Comparison of ENCODE assay signal across 9 cellular contexts in genomic region chr9:130186051-130186450, GRCh38. TPM values are rescaled to one million over a fixed set of nuclear protein-coding genes. Genes with fewer than 3 reads are reported as not detected.
DNase-seq lines count a peak whose midpoint lies in the region; ATAC-seq and TF ChIP-seq lines count a peak whose summit lies in the region.
"Had no signal": no experiment of that assay in that cellular context is flagged by ENCODE, and none has a peak within 500 bp of the region (broad histone marks: within the 10 kb centered on the region; RNA-seq: fewer than 3 reads in every experiment).

No MANE protein-coding gene starts in this region.

- DNase-seq in AG04450 (ENCODE audit: low read depth, low spot score): no peak
- no peak for DNase-seq in RWPE1 (ENCODE audit: low spot score)
- DNase-seq in osteoblast (ENCODE audit: insufficient read length, low spot score, missing footprints): no peak
- DNase-seq in H4 (ENCODE audit: low spot score): no peak
- DNase-seq in iPS-NIHi11 (ENCODE audit: low spot score): no peak

- 48 to 56% methylated on average over 6 of the region's 6 CpGs for WGBS in esophagus, 2 donors

- H3K4me3 ChIP-seq in AG04450 (ENCODE audit: low read depth, low read length): peak overlapping the region; percentile 18; the same call in 1 of the 2 replicates
- H3K4me3 ChIP-seq in esophagus (ENCODE audit: low read depth in 1 of 2, low read length in 2 of 2): no peak overlapping the region
- H3K4me3 ChIP-seq in osteoblast (ENCODE audit: insufficient read depth, low read length): peak overlapping the region; percentile 37
- H3K4me3 ChIP-seq: SK-N-MC had no signal

- peaks cover 12 to 25% of the 10 kb centered on the region in 2 donors for H3K4me1 ChIP-seq in esophagus (ENCODE audit: control insufficient read depth in 2 of 2, insufficient read depth in 2 of 2, low read length in 1 of 2)
- peaks cover 55% of the 10 kb centered on the region for H3K4me1 ChIP-seq in osteoblast (ENCODE audit: insufficient read depth, low read length)

- POLR2A ChIA-PET in AG04450 (lab: Yijun Ruan, JAX): interaction anchor here (0.6 to 1.0 kb wide), 3 partner anchors 13 to 29 kb away, joined by 3 read pairs; no protein-coding TSS in a partner anchor
- POLR2A ChIA-PET in RWPE1 (lab: Yijun Ruan, JAX; ENCODE audit: low non-redundant PET): no interaction called here

- H3K27me3 ChIP-seq in AG04450 (ENCODE audit: control insufficient read depth, insufficient read depth, low read length) (no peaks in the 10 kb centered on the region), esophagus (ENCODE audit: control insufficient read depth in 1 of 2, insufficient read depth in 2 of 2, low read length in 2 of 2) (no peaks in the 10 kb centered on the region), osteoblast (ENCODE audit: insufficient read depth, low read length) (no peaks in the 10 kb centered on the region)

- peaks cover 95% of the 10 kb centered on the region for H3K79me2 ChIP-seq in osteoblast (ENCODE audit: insufficient read depth, low read length)

- H3K27ac ChIP-seq in AG04450 (ENCODE audit: low read depth, low read length) (peak overlapping the region; percentile 81), RWPE1 (peak overlapping the region; percentile 74), esophagus (ENCODE audit: low read depth in 2 of 2, low read length in 1 of 2) (peak overlapping the region; percentile 39 to 83), osteoblast (ENCODE audit: low read depth, low read length) (peak overlapping the region; percentile 58)

- ATAC-seq in HG03045 (IDR thresholded peaks at IDR 0.05; ENCODE audit: unreplicated experiment): no peak
- no peak for ATAC-seq in HG03565 (IDR thresholded peaks at IDR 0.05; ENCODE audit: unreplicated experiment)

- no peaks in the 10 kb centered on the region for H3K9me3 ChIP-seq in AG04450 (ENCODE audit: control insufficient read depth, insufficient read depth, low read length)
- H3K9me3 ChIP-seq in esophagus (ENCODE audit: control insufficient read depth in 2 of 2, insufficient read depth in 1 of 2, low read depth in 1 of 2, low read length in 1 of 2): no peaks in the 10 kb centered on the region
- no peaks in the 10 kb centered on the region for H3K9me3 ChIP-seq in osteoblast (ENCODE audit: low read depth, low read length)

- CTCF ChIA-PET in AG04450 (lab: Charles Lee): interaction anchor here (0.7 to 1.2 kb wide), 3 partner anchors 35 to 81 kb away, joined by 3 to 4 read pairs (median 3); no protein-coding TSS in a partner anchor
- CTCF ChIA-PET in RWPE1 (lab: Yijun Ruan, JAX): interaction anchor here (0.6 to 1.9 kb wide), 3 partner anchors 35 to 60 kb away, joined by 3 to 7 read pairs (median 4); no protein-coding TSS in a partner anchor

- H3K36me3 ChIP-seq in esophagus (ENCODE audit: control insufficient read depth in 2 of 2, insufficient read depth in 2 of 2, low read length in 1 of 2): no peaks in the 10 kb centered on the region
- H3K36me3 ChIP-seq in osteoblast (ENCODE audit: insufficient read depth, low read length): no peaks in the 10 kb centered on the region

- peaks cover 54% of the 10 kb centered on the region for H4K20me1 ChIP-seq in osteoblast (ENCODE audit: insufficient read depth, low read length)

- H2AFZ ChIP-seq in osteoblast (ENCODE audit: low read length): no peak overlapping the region

- TF ChIP-seq CTCF in AG04450 (IDR thresholded peaks at IDR 0.05; ENCODE audit: low read depth, low read length): no peak
- no peak for TF ChIP-seq CTCF in RWPE1 (conservative IDR thresholded peaks at IDR 0.05; ENCODE audit: low read depth)
- no peak for TF ChIP-seq CTCF in osteoblast (IDR thresholded peaks at IDR 0.05; ENCODE audit: extremely low read depth, low read depth, low read length)

- H3K4me2 ChIP-seq in osteoblast (ENCODE audit: insufficient read depth, low read length): peak overlapping the region; percentile 54

RNA-seq across cellular contexts. Expression of gene NCS1, which starts 13.8 kb away (rescaled TPM):
- polyA plus RNA-seq in AG04450 (2011; rRNA removed) (68.3 and 69.9 TPM in 2 replicates), esophagus (10 to 100 TPM; 12.8 to 16.4 TPM)
- polyA minus RNA-seq in AG04450 (2011; rRNA and poly(A)+ RNA removed): 57.8 and 68.3 TPM in 2 replicates
- total RNA-seq in osteoblast: 43.0 and 49.9 TPM in 2 replicates
- 39.3 and 40.3 TPM in 2 replicates for total RNA-seq in H4 (2014; rRNA removed; shearing (Covaris generic))

Comparison
In these comparisons a context has a peak if more than half of its experiments do, and no peak if none do; other contexts are left out.
1. H3K4me3 ChIP-seq: peak in AG04450 (single experiment) and osteoblast (single experiment); none in esophagus (0 of 2).
2. Peak in every context shown above with its lines, with median percentiles within 50 percentile points of each other: H3K27ac ChIP-seq.